In genomic region chr1:6476483-6476882, GRCh38 we compare ENCODE assay signal across 15 cellular contexts. TPM values are rescaled to one million over a fixed set of nuclear protein-coding genes. Genes with fewer than 3 reads are reported as not detected.
DNase-seq lines count a peak whose midpoint lies in the region; ATAC-seq and TF ChIP-seq lines count a peak whose summit lies in the region.
"Had no signal": no experiment of that assay in that cellular context is flagged by ENCODE, and none has a peak within 500 bp of the region (broad histone marks: within the 10 kb centered on the region; RNA-seq: fewer than 3 reads in every experiment).

No MANE protein-coding gene starts in this region.

- DNase-seq in RWPE1 (ENCODE audit: low spot score): no peak
- peak; percentile 73 to 77 for DNase-seq in left colon
- peak; percentile 83 for DNase-seq in transverse colon
- no peak for DNase-seq in A673 (ENCODE audit: low spot score)
- no peak for DNase-seq in NCI-H2227 (lab: John Stamatoyannopoulos, UW; ENCODE audit: unreplicated experiment)
- DNase-seq: CD8-positive, alpha-beta T cell; DMS79 treated with DMSO at 0.1 percent for 48 hours; KG1; NCI-H1417; NCI-H187 had no signal

- CTCF ChIA-PET in HEK293 (lab: Yijun Ruan, JAX): interaction anchor here (0.7 to 3.4 kb wide), 12 partner anchors 8 to 229 kb away, joined by 3 to 19 read pairs (median 4); partner anchors contain the start of gene TNFRSF25
- CTCF ChIA-PET in RWPE1 (lab: Yijun Ruan, JAX): interaction anchor here (1.0 to 1.3 kb wide), 3 partner anchors 39 to 53 kb away, joined by 3 read pairs; no protein-coding TSS in a partner anchor
- CTCF ChIA-PET in A673 (lab: Charles Lee): no interaction called here

- TF ChIP-seq CTCF in HEK293 (tag by site-specific recombination; IDR thresholded peaks at IDR 0.05) (no peak), RWPE1 (conservative IDR thresholded peaks at IDR 0.05; ENCODE audit: low read depth) (no peak), transverse colon (IDR thresholded peaks at IDR 0.05) (no peak), A673 (conservative IDR thresholded peaks at IDR 0.05; ENCODE audit: low read depth, low read length) (no peak)

- POLR2A ChIA-PET in HEK293 (lab: Yijun Ruan, JAX) (no interaction called here), RWPE1 (lab: Yijun Ruan, JAX; ENCODE audit: low non-redundant PET) (no interaction called here), A673 (lab: Charles Lee; ENCODE audit: low non-redundant PET) (no interaction called here)

- BruUV-seq in A673 (replicated peaks; lab: Mats Ljungman, UMichigan): no TSS peak

- WGBS in transverse colon (ENCODE audit: low coverage in 1 of 2), 2 donors: 56 to 92% methylated on average over 5 of the region's 5 CpGs

- H3K4me1 ChIP-seq in HEK293 (ENCODE audit: control insufficient read depth, insufficient read depth, low read length) (no peaks in the 10 kb centered on the region), transverse colon (peaks cover 6 to 44% (median 28%) of the 10 kb centered on the region in 4 donors), A673 (ENCODE audit: insufficient read depth, low read length, poor library complexity, severe bottlenecking) (no peaks in the 10 kb centered on the region)
- H3K4me1 ChIP-seq: BLaER1 treated with 17β-estradiol and CSF1 and Interleukin-3, amounts not matched to agents 10 nM and 100 nM had no signal

- H3K4me3 ChIP-seq in HEK293 (ENCODE audit: low read depth, low read length): no peak overlapping the region
- H3K4me3 ChIP-seq in transverse colon: no peak overlapping the region
- H3K4me3 ChIP-seq in A673 (ENCODE audit: low read depth, low read length, poor library complexity, severe bottlenecking): no peak overlapping the region
- H3K4me3 ChIP-seq: BLaER1 treated with 17β-estradiol and CSF1 and Interleukin-3, amounts not matched to agents 10 nM and 100 nM; Peyer's patch had no signal

- ATAC-seq in left colon (peak; percentile 54), GM21723 (IDR thresholded peaks at IDR 0.05; ENCODE audit: unreplicated experiment) (no peak)
- ATAC-seq: Right ventricle myocardium inferior had no signal

- peaks cover 0 to 20% of the 10 kb centered on the region in 2 experiments; a peak in 1 of 3 replicates for H3K36me3 ChIP-seq in HEK293 (ENCODE audit: control insufficient read depth in 2 of 2, insufficient read depth in 1 of 2, low read length in 2 of 2)
- no peaks in the 10 kb centered on the region for H3K36me3 ChIP-seq in transverse colon
- no peaks in the 10 kb centered on the region for H3K36me3 ChIP-seq in A673 (ENCODE audit: insufficient read depth, low read length, poor library complexity, severe bottlenecking)
- H3K36me3 ChIP-seq: BLaER1 treated with 17β-estradiol and CSF1 and Interleukin-3, amounts not matched to agents 10 nM and 100 nM; Peyer's patch had no signal

- H3K9me3 ChIP-seq in HEK293 (ENCODE audit: control insufficient read depth, insufficient read depth, low read depth, low read length) (no peaks in the 10 kb centered on the region), transverse colon (no peaks in the 10 kb centered on the region), A673 (ENCODE audit: low read depth, low read length, poor library complexity, severe bottlenecking) (no peaks in the 10 kb centered on the region)
- H3K9me3 ChIP-seq: BLaER1 treated with 17β-estradiol and CSF1 and Interleukin-3, amounts not matched to agents 10 nM and 100 nM; Peyer's patch had no signal

- no peak for TF ChIP-seq POLR2A in transverse colon (IDR thresholded peaks at IDR 0.05)

- intact Hi-C loops in left colon (cut with DNase I, micrococcal nuclease): no loop called here
- intact Hi-C loops in transverse colon (cut with DNase I; ENCODE audit: low total_unique reads): no loop called here
- intact Hi-C loops in A673 (cut with micrococcal nuclease; ENCODE audit: unreplicated experiment): no loop called here

- in situ Hi-C loops in transverse colon (cut with MboI; ENCODE audit: low pct_ligation_motif_present in 1 of 4, low pct_unique_long_range_greater_than_20kb in 1 of 4, low sequenced_read_pairs in 3 of 4): loop anchor here in 3 of 4 donors (25.0 kb wide), 1 partner anchor 161 kb away; no protein-coding TSS in a partner anchor

- H3K27me3 ChIP-seq in transverse colon: no peaks in the 10 kb centered on the region
- no peaks in the 10 kb centered on the region for H3K27me3 ChIP-seq in A673 (replicated peaks; ENCODE audit: insufficient read depth, low read depth, low read length, poor library complexity)
- H3K27me3 ChIP-seq: Peyer's patch had no signal

- no peak overlapping the region for H3K27ac ChIP-seq in HEK293 (ENCODE audit: extremely low read depth, low read depth, low read length)
- peak overlapping the region; percentile 79 for H3K27ac ChIP-seq in RWPE1
- H3K27ac ChIP-seq in transverse colon: peak overlapping the region; percentile 62 to 76 (median 67)
- H3K27ac ChIP-seq in A673 (ENCODE audit: low read depth, low read length, poor library complexity, severe bottlenecking): no peak overlapping the region
- H3K27ac ChIP-seq: BLaER1 treated with 17β-estradiol and CSF1 and Interleukin-3, amounts not matched to agents 10 nM and 100 nM had no signal

- no peak for TF ChIP-seq EP300 in transverse colon (IDR thresholded peaks at IDR 0.05; ENCODE audit: low read depth)

TF ChIP-seq in HEK293, 187 proteins besides CTCF, POLR2A, EP300 and RAD21:
- TF ChIP-seq ZNF488 (tag by site-specific recombination; IDR thresholded peaks at IDR 0.05) (no peak), ZEB2 (tag by site-specific recombination; IDR thresholded peaks at IDR 0.05) (peak; percentile 54)
TF ChIP-seq in HEK293: peak in this region for 1.

RNA-seq across cellular contexts. Expression of gene TNFRSF25, which starts 10.5 kb away (rescaled TPM):
- total RNA-seq in left colon (10 to 100 TPM; 21.7 to 71.9 TPM), transverse colon (10 to 100 TPM; 38.9 to 55.3 (median 45.0) TPM), A673 (2021) (0.97 and 1.5 TPM in 2 replicates)

RNA-seq across cellular contexts. Expression of gene PLEKHG5, which starts 15.0 kb away (rescaled TPM):
- total RNA-seq in left colon (10 to 100 TPM; 14.1 to 22.3 TPM), transverse colon (10 to 100 TPM; 17.9 to 42.7 (median 37.1) TPM), A673 (2021) (0.86 and 2.3 TPM in 2 replicates)

RNA-seq across cellular contexts. Expression of gene ESPN, which starts 51.9 kb away (rescaled TPM):
- total RNA-seq in left colon: 100 to 1,000 TPM; 100 to 152 TPM
- 100 to 1,000 TPM in 3 of 4 donors, 10 to 100 TPM in 1; 40.2 to 368 (median 157) TPM for total RNA-seq in transverse colon
- not detected in 2 replicates for total RNA-seq in A673 (2021)

RNA-seq across cellular contexts. Expression of gene HES2, which starts 56.8 kb away (rescaled TPM):
- total RNA-seq in left colon (10 to 100 TPM; 29.4 to 34.0 TPM), transverse colon (10 to 100 TPM; 10.5 to 38.8 (median 25.4) TPM), A673 (2021) (not detected in 2 replicates)
- total RNA-seq: CD8-positive, alpha-beta T cell; Right ventricle myocardium inferior had no signal

Comparison
In these comparisons a context has a peak if more than half of its experiments do, and no peak if none do; other contexts are left out.
1. H3K27ac ChIP-seq: peak in RWPE1 (single experiment) and transverse colon (4 of 4); none in HEK293 (single experiment) and A673 (single experiment).
2. DNase-seq: peak in left colon (2 of 2) and transverse colon (single experiment); none in RWPE1 (single experiment), A673 (single experiment) and NCI-H2227 (single experiment).
3. RNA of gene ESPN, which starts 51.9 kb away (total RNA-seq): 40.2 to 368 TPM in transverse colon and 100 to 152 TPM in left colon; not detected in A673; every median in the first group is over 10 times any median in the second.